25 cellular contexts compared by ENCODE assay signal in the genomic region with DNA sequence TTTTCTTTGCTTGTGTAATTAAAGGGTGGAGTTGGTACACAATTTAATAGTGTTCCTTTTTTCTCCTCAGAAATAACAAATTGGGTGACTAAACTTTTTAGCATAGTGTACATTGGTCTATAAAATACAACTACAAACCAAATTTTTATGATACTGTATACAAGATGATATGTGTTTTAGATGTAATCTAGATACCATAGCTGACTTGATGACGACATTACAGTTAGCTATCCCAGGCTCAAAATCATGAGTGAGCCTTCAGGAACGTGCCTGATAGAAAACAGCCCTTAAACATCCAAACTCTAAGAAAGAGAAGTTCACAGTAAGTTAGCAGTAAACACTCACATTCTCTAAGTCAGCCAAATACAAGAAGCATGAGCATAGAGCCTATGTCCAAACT.
A peak's percentile ranks its signal among the peaks of the same experiment; 100 is the strongest.
DNase-seq lines count a peak whose midpoint lies in the region; ATAC-seq and TF ChIP-seq lines count a peak whose summit lies in the region.
"Had no signal": no experiment of that assay in that cellular context is flagged by ENCODE, and none has a peak within 500 bp of the region (broad histone marks: within the 10 kb centered on the region; RNA-seq: fewer than 3 reads in every experiment).

No MANE protein-coding gene starts in this region.

- intact Hi-C loops in gastrocnemius medialis (cut with DNase I; ENCODE audit: low total_unique reads): no loop called here

- peak; percentile 81 for DNase-seq in AG04450 (ENCODE audit: low read depth, low spot score)
- peak; percentile 84 for DNase-seq in HCEC 1CT
- peak; percentile 90 for DNase-seq in amniotic epithelial cell (ENCODE audit: low read depth)
- peak; percentile 23 for DNase-seq in hepatic stellate cell (ENCODE audit: low spot score)
- DNase-seq in dermis blood vessel endothelial cell: no peak
- no peak for DNase-seq in NCI-H524 treated with DMSO at 0.1 percent for 48 hours (lab: John Stamatoyannopoulos, UW)
- no peak for DNase-seq in gastrocnemius medialis
- DNase-seq: activated CD8-positive, alpha-beta T cell treated with anti-CD3 and anti-CD28 coated beads for 36 hours; activated naive CD4-positive, alpha-beta T cell treated with Interleukin-2 at 50 U/mL for 16 hours; activated T-cell treated with anti-CD3 and anti-CD28 coated beads, Interleukin-2, amount 50 U/mL, for 1 hour; aorta; CD4-positive, alpha-beta T cell; DMS53; effector CD8-positive, alpha-beta T cell; hypothalamus; MG63; naive thymus-derived CD8-positive, alpha-beta T cell; NCI-H146; sigmoid colon; stimulated activated CD4-positive, alpha-beta T cell treated with anti-CD3 and anti-CD28 coated beads, Interleukin-2, amount 100 ng/mL, for 24 hours had no signal

- H3K9me3 ChIP-seq in AG04450 (ENCODE audit: control insufficient read depth, insufficient read depth, low read length) (no peaks in the 10 kb centered on the region; the same call in 1 of the 2 replicates), gastrocnemius medialis (no peaks in the 10 kb centered on the region)
- H3K9me3 ChIP-seq: esophagus muscularis mucosa, MG63, sigmoid colon had no signal

- CTCF ChIA-PET in AG04450 (lab: Charles Lee): interaction anchor here (1.0 kb wide), 1 partner anchor 14 kb away, joined by 4 read pairs; no protein-coding TSS in a partner anchor

- POLR2A ChIA-PET in AG04450 (lab: Yijun Ruan, JAX): interaction anchor here (1.4 kb wide), 1 partner anchor 35 kb away, joined by 3 read pairs; no protein-coding TSS in a partner anchor

- H3K36me3 ChIP-seq in gastrocnemius medialis: no peaks in the 10 kb centered on the region
- H3K36me3 ChIP-seq: esophagus muscularis mucosa, MG63, sigmoid colon had no signal

- in situ Hi-C loops in gastrocnemius medialis (cut with MboI; ENCODE audit: low sequenced_read_pairs in 4 of 4): no loop called here

- no peak for TF ChIP-seq POLR2A in gastrocnemius medialis (IDR thresholded peaks at IDR 0.05)

- H3K4me3 ChIP-seq in AG04450 (ENCODE audit: low read depth, low read length) (no peak overlapping the region), gastrocnemius medialis (no peak overlapping the region)
- H3K4me3 ChIP-seq: esophagus muscularis mucosa, MG63, sigmoid colon had no signal

- no peaks in the 10 kb centered on the region for H3K27me3 ChIP-seq in AG04450 (ENCODE audit: control insufficient read depth, insufficient read depth, low read length)
- H3K27me3 ChIP-seq in gastrocnemius medialis: no peaks in the 10 kb centered on the region
- H3K27me3 ChIP-seq: esophagus muscularis mucosa, MG63, sigmoid colon had no signal

- no peak for ATAC-seq in HG02870 (IDR thresholded peaks at IDR 0.05; ENCODE audit: unreplicated experiment)
- no peak for ATAC-seq in gastrocnemius medialis
- ATAC-seq: activated CD8-positive, alpha-beta T cell treated with anti-CD3 and anti-CD28 coated beads for 36 hours; naive thymus-derived CD8-positive, alpha-beta T cell; Panc1; SK-N-SH treated with all-trans-retinoic acid at 6 μM for 48 hours had no signal

- TF ChIP-seq CTCF in AG04450 (IDR thresholded peaks at IDR 0.05; ENCODE audit: low read depth, low read length) (no peak), gastrocnemius medialis (IDR thresholded peaks at IDR 0.05 in 4 of 5, conservative IDR thresholded peaks at IDR 0.05 in 1 of 5) (no peak)

- H3K27ac ChIP-seq in AG04450 (ENCODE audit: low read depth, low read length) (no peak overlapping the region), gastrocnemius medialis (no peak overlapping the region)
- H3K27ac ChIP-seq: esophagus muscularis mucosa, parathyroid adenoma, sigmoid colon had no signal

- no peaks in the 10 kb centered on the region for H3K4me1 ChIP-seq in gastrocnemius medialis
- H3K4me1 ChIP-seq: esophagus muscularis mucosa, parathyroid adenoma, sigmoid colon had no signal

Comparison
In these comparisons a context has a peak if more than half of its experiments do, and no peak if none do; other contexts are left out.
1. DNase-seq: peak in AG04450 (single experiment), HCEC 1CT (single experiment), amniotic epithelial cell (single experiment) and hepatic stellate cell (single experiment); none in dermis blood vessel endothelial cell (single experiment), NCI-H524 treated with DMSO at 0.1 percent for 48 hours (single experiment) and gastrocnemius medialis (0 of 2).